In the genomic region with DNA sequence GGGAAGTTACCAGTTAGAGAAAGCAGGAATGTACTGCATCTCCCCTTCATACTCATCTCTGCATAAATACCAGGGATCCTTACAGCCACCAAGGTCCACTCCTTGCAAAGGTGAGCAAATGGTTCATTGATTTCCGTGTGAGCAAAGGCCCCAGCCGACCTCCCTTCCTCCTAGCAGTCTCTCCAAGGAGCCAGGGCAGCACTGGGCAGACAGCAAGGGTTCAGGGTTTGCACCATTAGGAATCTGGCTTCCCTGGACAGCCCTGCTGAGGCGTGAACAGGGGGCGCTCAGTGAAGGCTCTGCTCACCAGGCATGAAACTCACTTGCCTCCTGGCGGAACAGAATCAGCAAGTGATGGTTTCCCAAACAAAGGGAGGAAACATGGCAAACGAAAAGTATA, we compare ENCODE assay signal across 20 cellular contexts.
DNase-seq lines count a peak whose midpoint lies in the region; ATAC-seq and TF ChIP-seq lines count a peak whose summit lies in the region.
"Had no signal": no experiment of that assay in that cellular context is flagged by ENCODE, and none has a peak within 500 bp of the region (broad histone marks: within the 10 kb centered on the region; RNA-seq: fewer than 3 reads in every experiment).

No MANE protein-coding gene starts in this region.

- no peak for TF ChIP-seq CTCF in omental fat pad (IDR thresholded peaks at IDR 0.05)
- no peak for TF ChIP-seq CTCF in tibial artery (IDR thresholded peaks at IDR 0.05)

- intact Hi-C loops in activated T-helper 1 cell treated with anti-CD3 and anti-CD28 coated beads, Interleukin-12 subunit alpha, Interleukin-12 subunit beta, Interleukin-2, Interleukin-4 antibody, amounts not matched to agents 30 ng/mL and 10 ng/mL and 1 ng/mL, durations not matched to agents 14 hours and 24 hours and 36 hours (cut with micrococcal nuclease): no loop called here
- intact Hi-C loops in tibial artery (cut with DNase I; ENCODE audit: low total_unique reads): no loop called here

- peaks cover 44% of the 10 kb centered on the region for H3K4me1 Mint-ChIP-seq in activated naive CD4-positive, alpha-beta T cell treated with anti-CD3 and anti-CD28 coated beads, Interleukin-2, amount 50 U/mL, for 24 hours
- H3K4me1 Mint-ChIP-seq in activated T-helper 1 cell treated with anti-CD3 and anti-CD28 coated beads, Interleukin-12 subunit alpha, Interleukin-12 subunit beta, Interleukin-2, Interleukin-4 antibody, amounts not matched to agents 30 ng/mL and 10 ng/mL and 1 ng/mL, durations not matched to agents 14 hours and 24 hours and 36 hours (ENCODE audit: low read depth): peaks cover 54% of the 10 kb centered on the region

- H3K27me3 Mint-ChIP-seq in activated naive CD4-positive, alpha-beta T cell treated with anti-CD3 and anti-CD28 coated beads, Interleukin-2, amount 50 U/mL, for 24 hours: no peaks in the 10 kb centered on the region
- no peaks in the 10 kb centered on the region for H3K27me3 Mint-ChIP-seq in activated T-helper 1 cell treated with anti-CD3 and anti-CD28 coated beads, Interleukin-12 subunit alpha, Interleukin-12 subunit beta, Interleukin-2, Interleukin-4 antibody, amounts not matched to agents 30 ng/mL and 10 ng/mL and 1 ng/mL, durations not matched to agents 14 hours and 24 hours and 36 hours (ENCODE audit: insufficient read depth)
- H3K27me3 Mint-ChIP-seq: CD4-positive, alpha-beta T cell had no signal

- H3K9me3 Mint-ChIP-seq in activated naive CD4-positive, alpha-beta T cell treated with anti-CD3 and anti-CD28 coated beads, Interleukin-2, amount 50 U/mL, for 24 hours: no peaks in the 10 kb centered on the region
- no peaks in the 10 kb centered on the region for H3K9me3 Mint-ChIP-seq in activated T-helper 1 cell treated with anti-CD3 and anti-CD28 coated beads, Interleukin-12 subunit alpha, Interleukin-12 subunit beta, Interleukin-2, Interleukin-4 antibody, amounts not matched to agents 30 ng/mL and 10 ng/mL and 1 ng/mL, durations not matched to agents 14 hours and 24 hours and 36 hours
- H3K9me3 Mint-ChIP-seq: CD4-positive, alpha-beta T cell had no signal

- H3K27ac Mint-ChIP-seq in activated naive CD4-positive, alpha-beta T cell treated with anti-CD3 and anti-CD28 coated beads, Interleukin-2, amount 50 U/mL, for 24 hours: peak overlapping the region; percentile 23
- peak overlapping the region; percentile 23 for H3K27ac Mint-ChIP-seq in activated T-helper 1 cell treated with anti-CD3 and anti-CD28 coated beads, Interleukin-12 subunit alpha, Interleukin-12 subunit beta, Interleukin-2, Interleukin-4 antibody, amounts not matched to agents 30 ng/mL and 10 ng/mL and 1 ng/mL, durations not matched to agents 14 hours and 24 hours and 36 hours

- DNase-seq in activated naive CD4-positive, alpha-beta T cell treated with anti-CD3 and anti-CD28 coated beads, Interleukin-2, amount 50 U/mL, for 16 hours: no peak
- no peak for DNase-seq in activated T-helper 1 cell treated with anti-CD3 and anti-CD28 coated beads, Interleukin-12 subunit alpha, Interleukin-12 subunit beta, Interleukin-2, Interleukin-4 antibody, amounts not matched to agents 30 ng/mL and 10 ng/mL and 1 ng/mL, durations not matched to agents 14 hours and 24 hours and 36 hours (ENCODE audit: low spot score)
- peak; percentile 74 for DNase-seq in left kidney (ENCODE audit: low read depth, low spot score)
- no peak for DNase-seq in omental fat pad (ENCODE audit: low spot score)
- no peak for DNase-seq in HCEC 1CT
- DNase-seq in tibial artery: no peak
- DNase-seq: BE2C; Caco-2; CD4-positive, alpha-beta T cell; GDM1; NCI-H1092 treated with DMSO at 0.1 percent for 48 hours; NCI-H2081; NCI-H2227 treated with DMSO at 0.1 percent for 48 hours; NCI-H510A treated with DMSO at 0.1 percent for 48 hours; NCI-H774; OCI-M1; SHP77 treated with DMSO at 0.1 percent for 48 hours had no signal

- no peak overlapping the region for H3K4me3 Mint-ChIP-seq in activated naive CD4-positive, alpha-beta T cell treated with anti-CD3 and anti-CD28 coated beads, Interleukin-2, amount 50 U/mL, for 24 hours
- H3K4me3 Mint-ChIP-seq in activated T-helper 1 cell treated with anti-CD3 and anti-CD28 coated beads, Interleukin-12 subunit alpha, Interleukin-12 subunit beta, Interleukin-2, Interleukin-4 antibody, amounts not matched to agents 30 ng/mL and 10 ng/mL and 1 ng/mL, durations not matched to agents 14 hours and 24 hours and 36 hours: no peak overlapping the region
- H3K4me3 Mint-ChIP-seq: CD4-positive, alpha-beta T cell had no signal

- H3K27ac ChIP-seq in tibial artery: no peak overlapping the region

- no peaks in the 10 kb centered on the region for H3K36me3 Mint-ChIP-seq in activated naive CD4-positive, alpha-beta T cell treated with anti-CD3 and anti-CD28 coated beads, Interleukin-2, amount 50 U/mL, for 24 hours
- peaks cover 3% of the 10 kb centered on the region for H3K36me3 Mint-ChIP-seq in activated T-helper 1 cell treated with anti-CD3 and anti-CD28 coated beads, Interleukin-12 subunit alpha, Interleukin-12 subunit beta, Interleukin-2, Interleukin-4 antibody, amounts not matched to agents 30 ng/mL and 10 ng/mL and 1 ng/mL, durations not matched to agents 14 hours and 24 hours and 36 hours (ENCODE audit: low read depth)

- H3K4me1 ChIP-seq in tibial artery: peaks cover 0 to 41% (median 18%) of the 10 kb centered on the region in 4 donors
- H3K4me1 ChIP-seq: BE2C, Caco-2, HAP-1 had no signal

- no peak for ATAC-seq in omental fat pad (ENCODE audit: low FRiP score)
- ATAC-seq in HG02571 (IDR thresholded peaks at IDR 0.05; ENCODE audit: unreplicated experiment): no peak

- H3K36me3 ChIP-seq in tibial artery: peaks cover 0 to 15% (median 6%) of the 10 kb centered on the region in 3 donors
- H3K36me3 ChIP-seq: BE2C, HAP-1 had no signal

- H3K9me3 ChIP-seq in tibial artery: no peaks in the 10 kb centered on the region
- H3K9me3 ChIP-seq: BE2C, Caco-2, HAP-1 had no signal

- H3K27me3 ChIP-seq in tibial artery: no peaks in the 10 kb centered on the region
- H3K27me3 ChIP-seq: BE2C had no signal

- no peak overlapping the region for H3K4me3 ChIP-seq in tibial artery
- H3K4me3 ChIP-seq: HAP-1 had no signal
